ENCODE assay signal across 1 cellular context in genomic region chr11:130002846-130003716, GRCh38.
A peak's percentile ranks its signal among the peaks of the same experiment; 100 is the strongest.
TF ChIP-seq lines count a peak whose summit lies in the region.

No MANE protein-coding gene starts in this region.

TF ChIP-seq in GM12878, 131 proteins besides CTCF, POLR2A, EP300 and RAD21 (continued from another document and continues in another):
- TF ChIP-seq BCL3 (IDR thresholded peaks at IDR 0.05; ENCODE audit: borderline replicate concordance, insufficient read depth, low read depth, low read length, poor library complexity, severe bottlenecking), result no peak
- TF ChIP-seq ZBTB11 (CRISPR knock-in tag; IDR thresholded peaks at IDR 0.05), result 0 out of 2 replicates have a peak, but pooled peaks have one; percentile 31
- TF ChIP-seq BMI1 (IDR thresholded peaks at IDR 0.05; ENCODE audit: borderline replicate concordance), result no peak
- TF ChIP-seq CHD4 (IDR thresholded peaks at IDR 0.05), result no peak
- no peak for TF ChIP-seq HDAC6 (IDR thresholded peaks at IDR 0.05; ENCODE audit: unreplicated experiment)
- peak; percentile 70; the same call in 1 of the 2 replicates for TF ChIP-seq CREB1 (IDR thresholded peaks at IDR 0.05; ENCODE audit: low read depth)
- TF ChIP-seq ZNF384 (IDR thresholded peaks at IDR 0.05; ENCODE audit: borderline replicate concordance, low read depth, low read length), result no peak
- TF ChIP-seq CHD2 (IDR thresholded peaks at IDR 0.05; ENCODE audit: borderline replicate concordance, low read depth, low read length), result no peak; the same call in none of the 2 replicates
- 0 out of 2 replicates have a peak, but pooled peaks have one; percentile 23 for TF ChIP-seq NRF1 (conservative IDR thresholded peaks at IDR 0.05; ENCODE audit: low read depth, low read length)
- no peak for TF ChIP-seq TARDBP (IDR thresholded peaks at IDR 0.05; ENCODE audit: borderline replicate concordance)
- TF ChIP-seq KAT2A (conservative IDR thresholded peaks at IDR 0.05; ENCODE audit: control insufficient read depth, low read depth, low read length), result no peak
- peak; percentile 87 for TF ChIP-seq LARP7 (IDR thresholded peaks at IDR 0.05)
- peak; percentile 72 for TF ChIP-seq CREM (IDR thresholded peaks at IDR 0.05; ENCODE audit: low read depth)
- no peak for TF ChIP-seq BRCA1 (IDR thresholded peaks at IDR 0.05; ENCODE audit: low read depth, low read length)
- peak; percentile 81 for TF ChIP-seq NFYA (IDR thresholded peaks at IDR 0.05; ENCODE audit: borderline replicate concordance, low read depth, low read length)
- peak; percentile 82; the same call in 1 of the 2 replicates for TF ChIP-seq MTA3 (IDR thresholded peaks at IDR 0.05; ENCODE audit: borderline replicate concordance, low read length)
- peak; percentile 3 for TF ChIP-seq FOS (IDR thresholded peaks at IDR 0.05; ENCODE audit: borderline replicate concordance, extremely low read depth, insufficient read length)
- TF ChIP-seq IRF3 (IDR thresholded peaks at IDR 0.05), result 0 out of 2 replicates have a peak, but pooled peaks have one; percentile 52
- TF ChIP-seq RUNX3 (IDR thresholded peaks at IDR 0.05; ENCODE audit: low read length), result peak; percentile 91
- TF ChIP-seq RELB (IDR thresholded peaks at IDR 0.05; ENCODE audit: low read depth), result no peak
- TF ChIP-seq MLLT1 (IDR thresholded peaks at IDR 0.05), result no peak; the same call in 1 of the 2 replicates
- no peak for TF ChIP-seq SMC3 (IDR thresholded peaks at IDR 0.05; ENCODE audit: borderline replicate concordance, low read length)
- TF ChIP-seq CEBPZ (IDR thresholded peaks at IDR 0.05; ENCODE audit: low read depth, low read length), result no peak
- TF ChIP-seq KLF5 (IDR thresholded peaks at IDR 0.05; ENCODE audit: partially characterized antibody), result peak; percentile 82
- TF ChIP-seq JUNB (IDR thresholded peaks at IDR 0.05), result peak; percentile 63
- TF ChIP-seq WRNIP1 (IDR thresholded peaks at IDR 0.05; ENCODE audit: borderline replicate concordance, low read depth, low read length), result no peak; the same call in 1 of the 2 replicates
- TF ChIP-seq ZNF592 (IDR thresholded peaks at IDR 0.05), result peak; percentile 45; the same call in 1 of the 2 replicates
- TF ChIP-seq PKNOX1 (IDR thresholded peaks at IDR 0.05), result peak; percentile 87
- TF ChIP-seq E2F8 (IDR thresholded peaks at IDR 0.05; ENCODE audit: low read depth, partially characterized antibody), result no peak
- peak; percentile 75 for TF ChIP-seq PAX5 (IDR thresholded peaks at IDR 0.05; ENCODE audit: borderline replicate concordance, low read depth, low read length)
- no peak; the same call in 1 of the 2 replicates for TF ChIP-seq ELK1 (IDR thresholded peaks at IDR 0.05; ENCODE audit: low read depth, low read length)
- TF ChIP-seq RELA (IDR thresholded peaks at IDR 0.05; ENCODE audit: borderline replicate concordance, partially characterized antibody), result no peak
